ENCODE assay signal across 15 cellular contexts in the genomic region with DNA sequence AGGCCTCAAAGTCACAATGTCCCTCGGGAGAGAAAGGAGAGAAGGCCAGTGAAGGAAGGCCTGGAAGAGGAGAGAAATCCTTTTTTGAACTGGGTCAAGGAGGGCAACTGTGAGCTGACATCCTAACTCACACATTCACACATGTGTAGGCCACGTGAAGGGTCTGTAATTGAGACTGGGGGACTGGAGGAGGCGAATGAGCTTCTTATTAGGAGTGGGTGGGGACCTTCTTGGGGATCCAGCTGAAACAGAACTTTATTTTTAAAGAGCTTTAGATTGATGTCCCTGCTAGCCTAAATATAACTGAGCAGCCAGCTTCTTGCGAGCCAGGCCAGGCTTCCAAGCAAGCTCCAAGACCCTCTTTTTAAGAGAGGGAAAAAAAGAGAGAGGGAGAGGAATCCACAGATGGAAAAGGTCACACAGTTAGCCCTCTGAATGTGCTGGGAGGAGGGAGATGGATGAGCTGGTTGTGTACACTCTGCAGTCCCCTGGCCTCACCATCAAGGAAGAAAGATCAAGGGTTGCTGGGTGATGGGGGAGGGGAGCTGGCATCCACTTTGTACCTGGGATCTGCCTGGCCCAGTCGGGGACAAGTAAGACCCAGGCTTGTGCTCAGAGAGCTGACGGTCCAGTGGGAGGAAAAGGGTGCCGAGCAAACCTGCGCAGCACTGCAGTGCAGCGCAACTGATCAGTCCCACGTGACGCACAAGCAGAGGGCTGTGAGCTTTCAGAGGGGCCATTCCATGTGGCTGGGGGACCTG.
DNase-seq lines count a peak whose midpoint lies in the region; ATAC-seq and TF ChIP-seq lines count a peak whose summit lies in the region.
"Had no signal": no experiment of that assay in that cellular context is flagged by ENCODE, and none has a peak within 500 bp of the region (broad histone marks: within the 10 kb centered on the region; RNA-seq: fewer than 3 reads in every experiment).

No MANE protein-coding gene starts in this region.

- no peak for TF ChIP-seq POLR2A in transverse colon (IDR thresholded peaks at IDR 0.05)

- 77 to 78% methylated on average over 1 to 11 of the region's 11 CpGs for WGBS in transverse colon (ENCODE audit: low coverage in 1 of 2), 2 donors

- no peak for TF ChIP-seq CTCF in left ventricle myocardium inferior (IDR thresholded peaks at IDR 0.05; ENCODE audit: borderline replicate concordance)
- TF ChIP-seq CTCF in osteoblast (IDR thresholded peaks at IDR 0.05; ENCODE audit: extremely low read depth, low read depth, low read length), result no peak
- no peak for TF ChIP-seq CTCF in transverse colon (IDR thresholded peaks at IDR 0.05)

- no peaks in the 10 kb centered on the region for H4K20me1 ChIP-seq in osteoblast (ENCODE audit: insufficient read depth, low read length)

- no peaks in the 10 kb centered on the region for H3K36me3 ChIP-seq in left ventricle myocardium inferior
- H3K36me3 ChIP-seq in osteoblast (ENCODE audit: insufficient read depth, low read length), result no peaks in the 10 kb centered on the region
- H3K36me3 ChIP-seq in transverse colon, result no peaks in the 10 kb centered on the region
- H3K36me3 ChIP-seq: thoracic aorta had no signal

- peak; percentile 8 for DNase-seq in activated CD4-positive, alpha-beta memory T cell treated with anti-CD3 and anti-CD28 coated beads, Interleukin-2, amount 10 ng/mL, durations not matched to agents 7 days and 5 days
- DNase-seq in activated CD4-positive, alpha-beta memory T cell treated with anti-CD3 and anti-CD28 coated beads for 36 hours, result no peak
- DNase-seq in left ventricle myocardium inferior (no peak), osteoblast (ENCODE audit: insufficient read length, low spot score, missing footprints) (no peak), transverse colon (no peak), SKM-1 treated with dmso at 0.1 percent for 144 hours (lab: John Stamatoyannopoulos, UW; ENCODE audit: unreplicated experiment) (no peak)
- DNase-seq in activated T-cell treated with anti-CD3 and anti-CD28 coated beads, Interleukin-2, amount 50 U/mL, for 48 hours, result no peak
- DNase-seq: activated CD4-positive, alpha-beta T cell treated with anti-CD3 and anti-CD28 coated beads, Interleukin-2, amount 50 U/mL, for 1 hour; activated gamma-delta T cell treated with Interleukin-2 at 50 U/mL for 16 hours; NCI-H2171 had no signal

- in situ Hi-C loops in transverse colon (cut with MboI; ENCODE audit: low pct_ligation_motif_present in 1 of 4, low pct_unique_long_range_greater_than_20kb in 1 of 4, low sequenced_read_pairs in 3 of 4), result no loop called here

- POLR2A ChIA-PET in activated CD4-positive, alpha-beta memory T cell treated with anti-CD3 and anti-CD28 coated beads, Interleukin-2, amount 10 ng/mL, durations not matched to agents 7 days and 5 days (lab: Charles Lee), result interaction anchor here (1.0 kb wide), 1 partner anchor 47 kb away, joined by 3 read pairs; no protein-coding TSS in a partner anchor
- POLR2A ChIA-PET in activated CD4-positive, alpha-beta memory T cell treated with anti-CD3 and anti-CD28 coated beads for 36 hours (lab: Charles Lee), result no interaction called here

- H3K4me3 ChIP-seq in left ventricle myocardium inferior, result no peak overlapping the region
- no peak overlapping the region for H3K4me3 ChIP-seq in osteoblast (ENCODE audit: insufficient read depth, low read length)
- no peak overlapping the region for H3K4me3 ChIP-seq in transverse colon
- H3K4me3 ChIP-seq: thoracic aorta had no signal

- H3K9me3 Mint-ChIP-seq in activated CD4-positive, alpha-beta memory T cell treated with anti-CD3 and anti-CD28 coated beads, Interleukin-2, amount 10 ng/mL, durations not matched to agents 7 days and 5 days, result peaks cover 8% of the 10 kb centered on the region
- H3K9me3 Mint-ChIP-seq in activated CD4-positive, alpha-beta memory T cell treated with anti-CD3 and anti-CD28 coated beads for 36 hours, result peaks cover 14% of the 10 kb centered on the region

- H3K27me3 ChIP-seq in left ventricle myocardium inferior (ENCODE audit: low read depth) (no peaks in the 10 kb centered on the region), osteoblast (ENCODE audit: insufficient read depth, low read length) (no peaks in the 10 kb centered on the region), transverse colon (no peaks in the 10 kb centered on the region)

- H3K4me1 ChIP-seq in left ventricle myocardium inferior (peaks cover 48% of the 10 kb centered on the region), osteoblast (ENCODE audit: insufficient read depth, low read length) (peaks cover 13% of the 10 kb centered on the region), transverse colon (peaks cover 14 to 39% (median 30%) of the 10 kb centered on the region in 4 donors)

- no peak for TF ChIP-seq EP300 in transverse colon (IDR thresholded peaks at IDR 0.05; ENCODE audit: low read depth)

- H3K27ac ChIP-seq in left ventricle myocardium inferior (replicated peaks) (peak overlapping the region; percentile 80), osteoblast (ENCODE audit: low read depth, low read length) (no peak overlapping the region), transverse colon (peak overlapping the region; percentile 74 to 80 (median 78))

- H3K4me3 Mint-ChIP-seq in activated CD4-positive, alpha-beta memory T cell treated with anti-CD3 and anti-CD28 coated beads, Interleukin-2, amount 10 ng/mL, durations not matched to agents 7 days and 5 days, result no peak overlapping the region
- no peak overlapping the region for H3K4me3 Mint-ChIP-seq in activated CD4-positive, alpha-beta memory T cell treated with anti-CD3 and anti-CD28 coated beads for 36 hours
- H3K4me3 Mint-ChIP-seq: central memory CD8-positive, alpha-beta T cell; memory B cell; T-helper 1 cell treated with Interleukin-12 subunit alpha and Interleukin-12 subunit beta and Interleukin-4 antibody, amounts not matched to agents 30 μg/mL and 1 μg/mL, for 36 hours had no signal

- no peak overlapping the region for H3K27ac Mint-ChIP-seq in activated CD4-positive, alpha-beta memory T cell treated with anti-CD3 and anti-CD28 coated beads, Interleukin-2, amount 10 ng/mL, durations not matched to agents 7 days and 5 days
- no peak overlapping the region for H3K27ac Mint-ChIP-seq in activated CD4-positive, alpha-beta memory T cell treated with anti-CD3 and anti-CD28 coated beads for 36 hours
- H3K27ac Mint-ChIP-seq: memory B cell; T-helper 1 cell treated with Interleukin-12 subunit alpha and Interleukin-12 subunit beta and Interleukin-4 antibody, amounts not matched to agents 30 μg/mL and 1 μg/mL, for 36 hours had no signal

- peak overlapping the region; percentile 81 for H2AFZ ChIP-seq in osteoblast (ENCODE audit: low read length)

- H3K4me1 Mint-ChIP-seq in activated CD4-positive, alpha-beta memory T cell treated with anti-CD3 and anti-CD28 coated beads, Interleukin-2, amount 10 ng/mL, durations not matched to agents 7 days and 5 days, result no peaks in the 10 kb centered on the region
- no peaks in the 10 kb centered on the region for H3K4me1 Mint-ChIP-seq in activated CD4-positive, alpha-beta memory T cell treated with anti-CD3 and anti-CD28 coated beads for 36 hours (ENCODE audit: low read depth)
- H3K4me1 Mint-ChIP-seq: central memory CD8-positive, alpha-beta T cell had no signal

- H3K4me2 ChIP-seq in osteoblast (ENCODE audit: insufficient read depth, low read length), result no peak overlapping the region

- H3K9me3 ChIP-seq in left ventricle myocardium inferior (replicated peaks) (peaks cover 27% of the 10 kb centered on the region), osteoblast (ENCODE audit: low read depth, low read length) (no peaks in the 10 kb centered on the region), transverse colon (peaks cover 0 to 5% of the 10 kb centered on the region in 2 donors)

- H3K27me3 Mint-ChIP-seq in activated CD4-positive, alpha-beta memory T cell treated with anti-CD3 and anti-CD28 coated beads, Interleukin-2, amount 10 ng/mL, durations not matched to agents 7 days and 5 days, result peaks cover 4% of the 10 kb centered on the region
- H3K27me3 Mint-ChIP-seq in activated CD4-positive, alpha-beta memory T cell treated with anti-CD3 and anti-CD28 coated beads for 36 hours, result no peaks in the 10 kb centered on the region
- H3K27me3 Mint-ChIP-seq: central memory CD8-positive, alpha-beta T cell; memory B cell had no signal

- no peaks in the 10 kb centered on the region for H3K36me3 Mint-ChIP-seq in activated CD4-positive, alpha-beta memory T cell treated with anti-CD3 and anti-CD28 coated beads, Interleukin-2, amount 10 ng/mL, durations not matched to agents 7 days and 5 days (ENCODE audit: low read depth)
- peaks cover 1% of the 10 kb centered on the region for H3K36me3 Mint-ChIP-seq in activated CD4-positive, alpha-beta memory T cell treated with anti-CD3 and anti-CD28 coated beads for 36 hours

- H3K79me2 ChIP-seq in osteoblast (ENCODE audit: insufficient read depth, low read length), result no peaks in the 10 kb centered on the region

- ATAC-seq in GM21723 (IDR thresholded peaks at IDR 0.05; ENCODE audit: unreplicated experiment), result no peak

- intact Hi-C loops in activated CD4-positive, alpha-beta memory T cell treated with anti-CD3 and anti-CD28 coated beads for 36 hours (cut with micrococcal nuclease), result no loop called here
- intact Hi-C loops in left ventricle myocardium inferior (cut with micrococcal nuclease), result no loop called here
- intact Hi-C loops in transverse colon (cut with DNase I; ENCODE audit: low total_unique reads), result loop anchor here (1.0 kb wide), 1 partner anchor 43 kb away; no protein-coding TSS in a partner anchor

- CTCF ChIA-PET in activated CD4-positive, alpha-beta memory T cell treated with anti-CD3 and anti-CD28 coated beads, Interleukin-2, amount 10 ng/mL, durations not matched to agents 7 days and 5 days (lab: Charles Lee), result interaction anchor here (1.2 kb wide), 1 partner anchor 206 kb away, joined by 3 read pairs; no protein-coding TSS in a partner anchor
- CTCF ChIA-PET in activated CD4-positive, alpha-beta memory T cell treated with anti-CD3 and anti-CD28 coated beads for 36 hours (lab: Charles Lee), result interaction anchor here (0.6 kb wide), 1 partner anchor 1369 kb away, joined by 3 read pairs; no protein-coding TSS in a partner anchor
